9 cellular contexts compared by ENCODE assay signal in genomic region chr14:74610866-74611671, GRCh38. TPM values are rescaled to one million over a fixed set of nuclear protein-coding genes. Genes with fewer than 3 reads are reported as not detected.
A peak's percentile ranks its signal among the peaks of the same experiment; 100 is the strongest.
DNase-seq lines count a peak whose midpoint lies in the region; ATAC-seq, FAIRE-seq and TF ChIP-seq lines count a peak whose summit lies in the region.
"Had no signal": no experiment of that assay in that cellular context is flagged by ENCODE, and none has a peak within 500 bp of the region (broad histone marks: within the 10 kb centered on the region; RNA-seq: fewer than 3 reads in every experiment).

No MANE protein-coding gene starts in this region.

- H3K4me3 ChIP-seq in A673 (ENCODE audit: low read depth, low read length, poor library complexity, severe bottlenecking) (peak overlapping the region; percentile 46), neural cell (ENCODE audit: low read length) (peak overlapping the region; percentile 67), mucosa of descending colon (no peak overlapping the region)

- POLR2A ChIA-PET in A673 (lab: Charles Lee; ENCODE audit: low non-redundant PET), result no interaction called here

- no peak overlapping the region for H2AFZ ChIP-seq in neural cell (ENCODE audit: low read depth, low read length)

- no peak for FAIRE-seq in urothelium cell line (lab: Jason Lieb, UNC)

- H3F3A ChIP-seq in neural cell (ENCODE audit: insufficient read depth, low read length, poor library complexity, severe bottlenecking), result no peaks in the 10 kb centered on the region

- no peak for TF ChIP-seq RAD21 in neural cell (conservative IDR thresholded peaks at IDR 0.05)

- no peak overlapping the region for H3K27ac ChIP-seq in A673 (ENCODE audit: low read depth, low read length, poor library complexity, severe bottlenecking)
- peak overlapping the region; percentile 44 for H3K27ac ChIP-seq in epithelial cell of prostate
- no peak overlapping the region for H3K27ac ChIP-seq in neural cell (ENCODE audit: low read length)

- no peak for TF ChIP-seq EP300 in neural cell (conservative IDR thresholded peaks at IDR 0.05; ENCODE audit: poor library complexity, severe bottlenecking)

- H4K20me1 ChIP-seq in neural cell (ENCODE audit: insufficient read depth), result no peaks in the 10 kb centered on the region

- H3K4me2 ChIP-seq in neural cell (ENCODE audit: low read length), result no peak overlapping the region

- TF ChIP-seq CTCF in A673 (conservative IDR thresholded peaks at IDR 0.05; ENCODE audit: low read depth, low read length), result no peak
- TF ChIP-seq CTCF in neural cell (IDR thresholded peaks at IDR 0.05; ENCODE audit: poor library complexity, severe bottlenecking), result no peak
- no peak for TF ChIP-seq CTCF in mucosa of descending colon (IDR thresholded peaks at IDR 0.05)

- CTCF ChIA-PET in A673 (lab: Charles Lee), result no interaction called here

- H3K9me3 ChIP-seq in A673 (ENCODE audit: low read depth, low read length, poor library complexity, severe bottlenecking) (no peaks in the 10 kb centered on the region), neural cell (ENCODE audit: low read length) (no peaks in the 10 kb centered on the region), mucosa of descending colon (no peaks in the 10 kb centered on the region)

- intact Hi-C loops in A673 (cut with micrococcal nuclease; ENCODE audit: unreplicated experiment), result no loop called here
- intact Hi-C loops in mucosa of descending colon (cut with DNase I, micrococcal nuclease), result loop anchor here (5.0 to 10.0 kb wide), 2 partner anchors 184 to 249 kb away; no protein-coding TSS in a partner anchor

- no peaks in the 10 kb centered on the region for H3K9me2 ChIP-seq in neural cell (ENCODE audit: insufficient read depth, low read length)

- H3K9ac ChIP-seq in neural cell (ENCODE audit: low read length), result no peak overlapping the region

- H3K27me3 ChIP-seq in A673 (replicated peaks; ENCODE audit: insufficient read depth, low read depth, low read length, poor library complexity), result peaks cover 27% of the 10 kb centered on the region
- H3K27me3 ChIP-seq in neural cell (ENCODE audit: insufficient read depth, low read depth, low read length), result peaks cover 43% of the 10 kb centered on the region

- BruUV-seq in A673 (replicated peaks; lab: Mats Ljungman, UMichigan), result no TSS peak

- H3K4me1 ChIP-seq in A673 (ENCODE audit: insufficient read depth, low read length, poor library complexity, severe bottlenecking) (peaks cover 17% of the 10 kb centered on the region), mucosa of descending colon (ENCODE audit: low read depth) (peaks cover 9% of the 10 kb centered on the region)

- H3K79me2 ChIP-seq in neural cell (replicated peaks; ENCODE audit: insufficient read depth, low read length), result no peaks in the 10 kb centered on the region

- ATAC-seq in HG03045 (IDR thresholded peaks at IDR 0.05; ENCODE audit: unreplicated experiment) (no peak), mucosa of descending colon (no peak)

- peak; percentile 54 for DNase-seq in A673 (ENCODE audit: low spot score)
- peak; percentile 77 for DNase-seq in NCI-H82 (lab: John Stamatoyannopoulos, UW)
- no peak for DNase-seq in epithelial cell of prostate (ENCODE audit: low read depth, low spot score)
- DNase-seq in COLO668 (lab: John Stamatoyannopoulos, UW; ENCODE audit: unreplicated experiment), result no peak
- no peak for DNase-seq in urothelium cell line (ENCODE audit: low spot score)
- DNase-seq in mucosa of descending colon, result no peak
- DNase-seq: activated CD8-positive, alpha-beta memory T cell treated with anti-CD3 and anti-CD28 coated beads, Interleukin-2, amount 10 ng/mL, durations not matched to agents 7 days and 5 days had no signal

- H3K36me3 ChIP-seq in A673 (ENCODE audit: insufficient read depth, low read length, poor library complexity, severe bottlenecking), result no peaks in the 10 kb centered on the region
- no peaks in the 10 kb centered on the region for H3K36me3 ChIP-seq in neural cell (ENCODE audit: insufficient read depth, low read length)
- no peaks in the 10 kb centered on the region for H3K36me3 ChIP-seq in mucosa of descending colon (ENCODE audit: low read depth)

TF ChIP-seq in neural cell, 6 proteins besides CTCF, POLR2A, EP300 and RAD21:
- TF ChIP-seq MXI1 (conservative IDR thresholded peaks at IDR 0.05; ENCODE audit: poor library complexity, severe bottlenecking) (no peak), TAF1 (IDR thresholded peaks at IDR 0.05; ENCODE audit: low read depth) (no peak), POLR2AphosphoS5 (IDR thresholded peaks at IDR 0.05) (no peak), SMC3 (conservative IDR thresholded peaks at IDR 0.05; ENCODE audit: poor library complexity) (no peak), EZH2 (IDR thresholded peaks at IDR 0.05; ENCODE audit: borderline replicate concordance, insufficient read depth, low read length, poor library complexity, severe bottlenecking) (no peak), REST (IDR thresholded peaks at IDR 0.05; ENCODE audit: borderline replicate concordance) (no peak)

RNA-seq across cellular contexts. Expression of gene LTBP2, which starts 1.0 kb away (rescaled TPM):
- 0.26 and 0.57 TPM in 2 replicates for total RNA-seq in A673 (2021)
- 0.33 and 0.44 TPM in 2 replicates for polyA plus RNA-seq in neural cell
- 0.46 and 0.73 TPM in 2 replicates for polyA minus RNA-seq in neural cell
- 10 to 100 TPM in 1 of 3 donors, 1 to 10 TPM in 2; 1.7 to 10.2 (median 3.0) TPM for total RNA-seq in mucosa of descending colon

Comparison
In these comparisons a context has a peak if more than half of its experiments do, and no peak if none do; other contexts are left out.
1. DNase-seq: peak in A673 (single experiment) and NCI-H82 (single experiment); none in epithelial cell of prostate (single experiment), COLO668 (single experiment), urothelium cell line (single experiment) and mucosa of descending colon (0 of 3).